Comparison of ENCODE assay signal across 1 cellular context in the genomic region with DNA sequence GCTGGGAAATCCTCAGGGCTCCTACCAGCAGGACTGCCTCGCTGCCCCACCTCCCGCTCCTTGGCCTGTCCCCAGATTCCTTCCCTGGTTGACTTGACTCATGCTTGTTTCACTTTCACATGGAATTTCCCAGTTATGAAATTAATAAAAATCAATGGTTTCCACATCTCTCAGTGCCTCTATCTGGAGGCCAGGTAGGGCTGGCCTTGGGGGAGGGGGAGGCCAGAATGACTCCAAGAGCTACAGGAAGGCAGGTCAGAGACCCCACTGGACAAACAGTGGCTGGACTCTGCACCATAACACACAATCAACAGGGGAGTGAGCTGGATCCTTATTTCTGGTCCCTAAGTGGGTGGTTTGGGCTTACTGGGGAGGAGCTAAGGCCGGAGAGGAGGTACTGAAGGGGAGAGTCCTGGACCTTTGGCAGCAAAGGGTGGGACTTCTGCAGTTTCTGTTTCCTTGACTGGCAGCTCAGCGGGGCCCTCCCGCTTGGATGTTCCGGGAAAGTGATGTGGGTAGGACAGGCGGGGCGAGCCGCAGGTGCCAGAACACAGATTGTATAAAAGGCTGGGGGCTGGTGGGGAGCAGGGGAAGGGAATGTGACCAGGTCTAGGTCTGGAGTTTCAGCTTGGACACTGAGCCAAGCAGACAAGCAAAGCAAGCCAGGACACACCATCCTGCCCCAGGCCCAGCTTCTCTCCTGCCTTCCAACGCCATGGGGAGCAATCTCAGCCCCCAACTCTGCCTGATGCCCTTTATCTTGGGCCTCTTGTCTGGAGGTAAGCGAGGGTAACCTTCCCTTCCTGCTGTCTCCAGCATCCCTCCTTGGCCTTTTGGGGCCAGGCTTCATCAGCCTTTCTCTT.
TF ChIP-seq lines count a peak whose summit lies in the region.

Gene CFB (plus strand): TSS at position 589 of the 863 bp plus-strand sequence. CDS start 127 bp downstream, at position 716.

TF ChIP-seq in HepG2, 621 proteins besides CTCF, POLR2A, EP300 and RAD21 (continued from another document and continues in another):
- peak; percentile 56; the same call in 1 of the 2 replicates for TF ChIP-seq ZBED4 (CRISPR knock-in tag; IDR thresholded peaks at IDR 0.05; ENCODE audit: borderline replicate concordance)
- no peak for TF ChIP-seq SRSF9 (IDR thresholded peaks at IDR 0.05; ENCODE audit: borderline replicate concordance, insufficient read depth, low read depth, low read length, poor library complexity, severe bottlenecking)
- TF ChIP-seq ZNF878 (CRISPR knock-in tag; IDR thresholded peaks at IDR 0.05), result 0 out of 2 replicates have a peak, but pooled peaks have one; percentile 36
- peak; percentile 94 for TF ChIP-seq FOXK2 (IDR thresholded peaks at IDR 0.05)
- peak; percentile 85 for TF ChIP-seq MEIS1 (CRISPR knock-in tag; IDR thresholded peaks at IDR 0.05; ENCODE audit: borderline replicate concordance)
- TF ChIP-seq GATA4 (IDR thresholded peaks at IDR 0.05; ENCODE audit: borderline replicate concordance, low read depth), result no peak; the same call in 1 of the 2 replicates
- TF ChIP-seq AKNA (CRISPR knock-in tag; IDR thresholded peaks at IDR 0.05; ENCODE audit: borderline replicate concordance), result no peak; the same call in 1 of the 2 replicates
- TF ChIP-seq SAFB2 (CRISPR knock-in tag; IDR thresholded peaks at IDR 0.05; ENCODE audit: borderline replicate concordance, low read depth), result peak; percentile 96
- 0 out of 2 replicates have a peak, but pooled peaks have one; percentile 81 for TF ChIP-seq ZNF713 (CRISPR knock-in tag; IDR thresholded peaks at IDR 0.05)
- 0 out of 2 replicates have a peak, but pooled peaks have one; percentile 69 for TF ChIP-seq ZNF766 (CRISPR knock-in tag; IDR thresholded peaks at IDR 0.05; ENCODE audit: borderline replicate concordance)
- peak; percentile 79; the same call in 1 of the 2 replicates for TF ChIP-seq KIAA2018 (CRISPR knock-in tag; IDR thresholded peaks at IDR 0.05; ENCODE audit: borderline replicate concordance)
- peak; percentile 63 for TF ChIP-seq DNMT1 (CRISPR knock-in tag; IDR thresholded peaks at IDR 0.05)
- TF ChIP-seq, protein P1, sequence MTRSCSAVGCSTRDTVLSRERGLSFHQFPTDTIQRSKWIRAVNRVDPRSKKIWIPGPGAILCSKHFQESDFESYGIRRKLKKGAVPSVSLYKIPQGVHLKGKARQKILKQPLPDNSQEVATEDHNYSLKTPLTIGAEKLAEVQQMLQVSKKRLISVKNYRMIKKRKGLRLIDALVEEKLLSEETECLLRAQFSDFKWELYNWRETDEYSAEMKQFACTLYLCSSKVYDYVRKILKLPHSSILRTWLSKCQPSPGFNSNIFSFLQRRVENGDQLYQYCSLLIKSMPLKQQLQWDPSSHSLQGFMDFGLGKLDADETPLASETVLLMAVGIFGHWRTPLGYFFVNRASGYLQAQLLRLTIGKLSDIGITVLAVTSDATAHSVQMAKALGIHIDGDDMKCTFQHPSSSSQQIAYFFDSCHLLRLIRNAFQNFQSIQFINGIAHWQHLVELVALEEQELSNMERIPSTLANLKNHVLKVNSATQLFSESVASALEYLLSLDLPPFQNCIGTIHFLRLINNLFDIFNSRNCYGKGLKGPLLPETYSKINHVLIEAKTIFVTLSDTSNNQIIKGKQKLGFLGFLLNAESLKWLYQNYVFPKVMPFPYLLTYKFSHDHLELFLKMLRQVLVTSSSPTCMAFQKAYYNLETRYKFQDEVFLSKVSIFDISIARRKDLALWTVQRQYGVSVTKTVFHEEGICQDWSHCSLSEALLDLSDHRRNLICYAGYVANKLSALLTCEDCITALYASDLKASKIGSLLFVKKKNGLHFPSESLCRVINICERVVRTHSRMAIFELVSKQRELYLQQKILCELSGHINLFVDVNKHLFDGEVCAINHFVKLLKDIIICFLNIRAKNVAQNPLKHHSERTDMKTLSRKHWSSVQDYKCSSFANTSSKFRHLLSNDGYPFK (CRISPR knock-in tag; IDR thresholded peaks at IDR 0.05; ENCODE audit: borderline replicate concordance), result no peak
- TF ChIP-seq SOX13 (IDR thresholded peaks at IDR 0.05), result 0 out of 2 replicates have a peak, but pooled peaks have one; percentile 12
- TF ChIP-seq SOX13 (CRISPR knock-in tag; conservative IDR thresholded peaks at IDR 0.05 in 1 of 2, IDR thresholded peaks at IDR 0.05 in 1 of 2), result peak in 1 of 2 experiments; percentile 84; a peak in 2 of 4 replicates
- no peak for TF ChIP-seq ZNF180 (CRISPR knock-in tag; IDR thresholded peaks at IDR 0.05; ENCODE audit: borderline replicate concordance, low read depth)
- no peak for TF ChIP-seq TCF7L2 (IDR thresholded peaks at IDR 0.05; ENCODE audit: low read depth, low read length)
- peak; percentile 63 for TF ChIP-seq ZBTB33 (CRISPR knock-in tag; IDR thresholded peaks at IDR 0.05)
- TF ChIP-seq TERF1 (CRISPR knock-in tag; IDR thresholded peaks at IDR 0.05), result no peak
- TF ChIP-seq HMG20B (CRISPR knock-in tag; conservative IDR thresholded peaks at IDR 0.05), result peak; percentile 74
